8 cellular contexts compared by ENCODE assay signal in genomic region chr20:33995053-33995816, GRCh38. TPM values are rescaled to one million over a fixed set of nuclear protein-coding genes. Genes with fewer than 3 reads are reported as not detected.
DNase-seq lines count a peak whose midpoint lies in the region; ATAC-seq and TF ChIP-seq lines count a peak whose summit lies in the region.

No MANE protein-coding gene starts in this region.

- H3K27ac ChIP-seq in cardiac muscle cell (peak overlapping the region; percentile 100), WERI-Rb-1 (peak overlapping the region; percentile 98), iPS DF 6.9 (ENCODE audit: low read length) (no peak overlapping the region)

- H3K27ac Mint-ChIP-seq in stimulated activated memory B cell treated with anti-CD40 and anti-IgM and Interleukin-4, amounts not matched to agents 10 μg/mL and 1 μg/mL and 100 μg/mL, for 72 hours: peak overlapping the region; percentile 99

- POLR2A ChIA-PET in GM10248 (lab: Yijun Ruan, JAX): interaction anchor here (0.9 kb wide), 1 partner anchor 10 kb away, joined by 3 read pairs; no protein-coding TSS in a partner anchor

- H3K27me3 Mint-ChIP-seq in stimulated activated memory B cell treated with anti-CD40 and anti-IgM and Interleukin-4, amounts not matched to agents 10 μg/mL and 1 μg/mL and 100 μg/mL, for 72 hours: no peaks in the 10 kb centered on the region

- intact Hi-C loops in left ventricle myocardium superior (cut with micrococcal nuclease): no loop called here

- no peaks in the 10 kb centered on the region for H3K9me3 Mint-ChIP-seq in stimulated activated memory B cell treated with anti-CD40 and anti-IgM and Interleukin-4, amounts not matched to agents 10 μg/mL and 1 μg/mL and 100 μg/mL, for 72 hours

- peaks cover 74% of the 10 kb centered on the region for H3K4me1 Mint-ChIP-seq in stimulated activated memory B cell treated with anti-CD40 and anti-IgM and Interleukin-4, amounts not matched to agents 10 μg/mL and 1 μg/mL and 100 μg/mL, for 72 hours

- H3K4me1 ChIP-seq in cardiac muscle cell (ENCODE audit: low read depth) (peaks cover 15% of the 10 kb centered on the region), iPS DF 6.9 (ENCODE audit: control insufficient read depth, insufficient read depth, low read length) (no peaks in the 10 kb centered on the region)

- peaks cover 11% of the 10 kb centered on the region for H3K36me3 Mint-ChIP-seq in stimulated activated memory B cell treated with anti-CD40 and anti-IgM and Interleukin-4, amounts not matched to agents 10 μg/mL and 1 μg/mL and 100 μg/mL, for 72 hours

- H3K27me3 ChIP-seq in cardiac muscle cell (no peaks in the 10 kb centered on the region), WERI-Rb-1 (ENCODE audit: insufficient read depth, low read depth, severe bottlenecking) (no peaks in the 10 kb centered on the region), iPS DF 6.9 (ENCODE audit: control insufficient read depth, insufficient read depth, low read length) (no peaks in the 10 kb centered on the region)

- CTCF ChIA-PET in GM10248 (lab: Yijun Ruan, JAX): no interaction called here

- peak in 1 of 2 donors; percentile 35 for DNase-seq in cardiac muscle cell (ENCODE audit: low read depth in 1 of 2, low spot score in 1 of 2)
- DNase-seq in left ventricle myocardium superior: no peak
- no peak for DNase-seq in WERI-Rb-1
- no peak for DNase-seq in iPS DF 6.9 (ENCODE audit: low read depth, low spot score)
- DNase-seq in OCI-M2 (lab: John Stamatoyannopoulos, UW; ENCODE audit: unreplicated experiment): no peak
- no peak for DNase-seq in GM10248 (ENCODE audit: extremely low spot score)

- peak overlapping the region; percentile 97 for H3K4me3 Mint-ChIP-seq in stimulated activated memory B cell treated with anti-CD40 and anti-IgM and Interleukin-4, amounts not matched to agents 10 μg/mL and 1 μg/mL and 100 μg/mL, for 72 hours

- TF ChIP-seq CTCF in cardiac muscle cell (IDR thresholded peaks at IDR 0.05; ENCODE audit: low read depth, low read length) (no peak), WERI-Rb-1 (IDR thresholded peaks at IDR 0.05; ENCODE audit: low read depth, low read length) (no peak), GM10248 (IDR thresholded peaks at IDR 0.05; ENCODE audit: control extremely low read depth, extremely low read depth, low read depth, missing control alignments) (no peak)

- no CpG with 5 or more reads among the region's 8 CpGs for WGBS in iPS DF 6.9 (ENCODE audit: insufficient coverage, insufficient read length)

- H3K4me3 ChIP-seq in cardiac muscle cell (peak overlapping the region; percentile 63), WERI-Rb-1 (ENCODE audit: low read depth, low read length) (peak overlapping the region; percentile 99), iPS DF 6.9 (ENCODE audit: low read length) (peak overlapping the region; percentile 60; the same call in 1 of the 2 replicates)

- H3K36me3 ChIP-seq in cardiac muscle cell (no peaks in the 10 kb centered on the region), WERI-Rb-1 (peaks cover 23% of the 10 kb centered on the region), iPS DF 6.9 (ENCODE audit: control insufficient read depth, insufficient read depth, low read length) (no peaks in the 10 kb centered on the region)

- no peak for ATAC-seq in left ventricle myocardium superior
- no peak for ATAC-seq in stimulated activated memory B cell treated with anti-CD40 and anti-IgM and Interleukin-4, amounts not matched to agents 10 μg/mL and 1 μg/mL and 100 μg/mL, for 72 hours
- ATAC-seq in HG03432 (IDR thresholded peaks at IDR 0.05; ENCODE audit: unreplicated experiment): no peak

- H3K9me3 ChIP-seq in cardiac muscle cell (ENCODE audit: low read depth) (no peaks in the 10 kb centered on the region), WERI-Rb-1 (ENCODE audit: severe bottlenecking) (no peaks in the 10 kb centered on the region), iPS DF 6.9 (ENCODE audit: control insufficient read depth, insufficient read depth, low read length) (no peaks in the 10 kb centered on the region)

RNA-seq across cellular contexts. Expression of gene RALY, which starts 1.5 kb away (rescaled TPM):
- total RNA-seq in cardiac muscle cell (241 TPM in 2 replicates), left ventricle myocardium superior (104 TPM)
- 308 and 311 TPM in 2 replicates for polyA plus RNA-seq in cardiac muscle cell
